In the genomic region with DNA sequence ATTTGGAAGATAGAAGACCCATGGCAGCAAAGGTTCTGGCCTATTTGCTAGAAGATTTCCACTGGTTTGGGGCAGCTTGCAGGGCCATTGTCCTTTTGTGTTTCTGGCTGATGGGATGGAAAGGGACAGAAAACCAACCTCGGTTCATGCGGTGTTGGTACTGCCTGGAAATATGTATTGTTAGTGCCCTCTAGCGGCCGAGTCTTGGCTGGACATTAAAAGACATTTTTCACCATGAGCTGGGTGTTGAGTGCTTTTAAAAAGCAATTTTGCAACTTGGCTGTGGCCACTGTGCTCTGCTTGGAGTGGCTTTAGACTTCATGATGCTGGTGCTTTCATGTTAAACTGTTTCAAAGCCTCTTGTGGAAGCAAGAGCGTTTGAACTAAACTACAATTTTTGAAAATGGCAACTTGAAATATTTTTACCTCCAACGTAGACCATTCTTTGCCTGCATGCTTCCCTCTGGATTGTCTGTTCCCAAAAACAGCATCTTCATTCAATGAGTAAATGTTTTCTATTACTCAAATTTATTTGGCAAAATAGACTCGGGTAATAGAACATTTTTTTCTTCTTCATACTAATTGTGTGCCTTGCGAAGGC, we compare ENCODE assay signal across 8 cellular contexts.
DNase-seq lines count a peak whose midpoint lies in the region; ATAC-seq, FAIRE-seq and TF ChIP-seq lines count a peak whose summit lies in the region.

No MANE protein-coding gene starts in this region.

- no peaks in the 10 kb centered on the region for H3K4me1 ChIP-seq in astrocyte (ENCODE audit: insufficient read depth, low read length)
- no peaks in the 10 kb centered on the region for H3K4me1 ChIP-seq in smooth muscle cell (ENCODE audit: low read depth)

- peak; percentile 37 for FAIRE-seq in astrocyte (lab: Jason Lieb, UNC)

- H3K4me3 Mint-ChIP-seq in astrocyte (ENCODE audit: unreplicated experiment): no peak overlapping the region

- no peak overlapping the region for H3K27ac Mint-ChIP-seq in astrocyte (ENCODE audit: unreplicated experiment)

- H3K27me3 Mint-ChIP-seq in astrocyte (ENCODE audit: low read depth, unreplicated experiment): peaks cover 17% of the 10 kb centered on the region

- DNase-seq in A172 (ENCODE audit: low spot score) (peak; percentile 59), NCI-H1694 (lab: John Stamatoyannopoulos, UW) (peak; percentile 8), T-helper 9 cell (peak; percentile 32), astrocyte (ENCODE audit: low read depth) (peak; percentile 36), hypothalamus (lab: John Stamatoyannopoulos, UW) (peak in 44 of 51 donors; percentile 1 to 75 (median 40)), smooth muscle cell (lab: John Stamatoyannopoulos, UW; ENCODE audit: unreplicated experiment) (peak; percentile 20)

- H4K20me1 ChIP-seq in astrocyte (ENCODE audit: insufficient read depth, low read length) (no peaks in the 10 kb centered on the region), smooth muscle cell (ENCODE audit: low read depth) (no peaks in the 10 kb centered on the region)

- H3K4me3 ChIP-seq in astrocyte (ENCODE audit: insufficient read depth, low read depth, low read length) (no peak overlapping the region), smooth muscle cell (no peak overlapping the region)

- H3F3A ChIP-seq in smooth muscle cell (ENCODE audit: low read depth): no peaks in the 10 kb centered on the region

- H3K9ac ChIP-seq in astrocyte (ENCODE audit: low read length) (no peak overlapping the region), smooth muscle cell (ENCODE audit: low read depth) (no peak overlapping the region)

- ATAC-seq in GM18498 (IDR thresholded peaks at IDR 0.05; ENCODE audit: unreplicated experiment) (peak; percentile 65), HG03175 (IDR thresholded peaks at IDR 0.05; ENCODE audit: unreplicated experiment) (no peak)

- H3K4me2 ChIP-seq in astrocyte (ENCODE audit: low read length) (no peak overlapping the region), smooth muscle cell (no peak overlapping the region)

- TF ChIP-seq CTCF in astrocyte (IDR thresholded peaks at IDR 0.05; ENCODE audit: insufficient read depth, low read depth, low read length): peak; percentile 71
- peak; percentile 81 for TF ChIP-seq CTCF in smooth muscle cell (IDR thresholded peaks at IDR 0.05; ENCODE audit: borderline replicate concordance, insufficient read depth, poor library complexity, severe bottlenecking)

- H3K9me3 ChIP-seq in astrocyte (ENCODE audit: insufficient read depth, low read depth, low read length): no peaks in the 10 kb centered on the region
- H3K9me3 ChIP-seq in smooth muscle cell (replicated peaks; ENCODE audit: low read depth): no peaks in the 10 kb centered on the region

- no peaks in the 10 kb centered on the region for H3K36me3 ChIP-seq in astrocyte (ENCODE audit: insufficient read depth, low read length)
- no peaks in the 10 kb centered on the region for H3K36me3 ChIP-seq in smooth muscle cell (ENCODE audit: low read depth)

- H2AFZ ChIP-seq in astrocyte (ENCODE audit: low read depth, low read length) (no peak overlapping the region), smooth muscle cell (ENCODE audit: low read depth) (no peak overlapping the region)

- 31% methylated on average over 8 of the region's 8 CpGs for WGBS in smooth muscle cell (ENCODE audit: low lambda C conversion rate)

- H3K4me1 Mint-ChIP-seq in astrocyte (ENCODE audit: low read depth, unreplicated experiment): peaks cover 6% of the 10 kb centered on the region

- H3K27ac ChIP-seq in astrocyte (ENCODE audit: low read depth, low read length) (no peak overlapping the region), smooth muscle cell (ENCODE audit: low read depth) (no peak overlapping the region)

- H3K9me3 Mint-ChIP-seq in astrocyte (ENCODE audit: unreplicated experiment): no peaks in the 10 kb centered on the region

- no peaks in the 10 kb centered on the region for H3K79me2 ChIP-seq in astrocyte (ENCODE audit: insufficient read depth, low read length)
- H3K79me2 ChIP-seq in smooth muscle cell (ENCODE audit: low read depth): no peaks in the 10 kb centered on the region

- H3K27me3 ChIP-seq in astrocyte (ENCODE audit: insufficient read depth, low read length): no peaks in the 10 kb centered on the region
- H3K27me3 ChIP-seq in smooth muscle cell (ENCODE audit: low read depth): peaks cover 9% of the 10 kb centered on the region

- H3K36me3 Mint-ChIP-seq in astrocyte (ENCODE audit: low read depth, unreplicated experiment): no peaks in the 10 kb centered on the region

Comparison
In these comparisons a context has a peak if more than half of its experiments do, and no peak if none do; other contexts are left out.
1. DNase-seq: peak in every context shown above with its lines; median percentile 59 in A172; 40 in hypothalamus; 36 in astrocyte; 32 in T-helper 9 cell; 20 in smooth muscle cell; 8 in NCI-H1694.